10 cellular contexts compared by ENCODE assay signal in genomic region chr9:114384836-114385411, GRCh38. TPM values are rescaled to one million over a fixed set of nuclear protein-coding genes. Genes with fewer than 3 reads are reported as not detected.
DNase-seq lines count a peak whose midpoint lies in the region; TF ChIP-seq lines count a peak whose summit lies in the region.
"Had no signal": no experiment of that assay in that cellular context is flagged by ENCODE, and none has a peak within 500 bp of the region (broad histone marks: within the 10 kb centered on the region; RNA-seq: fewer than 3 reads in every experiment).

No MANE protein-coding gene starts in this region.

- TF ChIP-seq EP300 in sigmoid colon (IDR thresholded peaks at IDR 0.05), result no peak

- peaks cover 99% of the 10 kb centered on the region for H3K79me2 ChIP-seq in DOHH2 (ENCODE audit: control insufficient read depth, low read length)

- intact Hi-C loops in sigmoid colon (cut with DNase I), result no loop called here

- H3K4me2 ChIP-seq in DOHH2 (ENCODE audit: low read length), result peak overlapping the region; percentile 87

- H3K36me3 ChIP-seq in DOHH2 (ENCODE audit: control insufficient read depth, low read length) (peaks cover 97% of the 10 kb centered on the region), NT2/D1 (ENCODE audit: insufficient read depth, insufficient read length, low read length) (peaks cover 13% of the 10 kb centered on the region), sigmoid colon (peaks cover 0 to 15% (median 3%) of the 10 kb centered on the region in 4 donors)

- TF ChIP-seq CTCF in DOHH2 (IDR thresholded peaks at IDR 0.05; ENCODE audit: low read depth, low read length, poor library complexity, severe bottlenecking), result peak; percentile 18
- no peak for TF ChIP-seq CTCF in coronary artery (IDR thresholded peaks at IDR 0.05)
- TF ChIP-seq CTCF in sigmoid colon (IDR thresholded peaks at IDR 0.05), result no peak

- H3K4me3 ChIP-seq in DOHH2 (ENCODE audit: low read length) (peak overlapping the region; percentile 78), NT2/D1 (ENCODE audit: insufficient read length, low read depth) (no peak overlapping the region), coronary artery (no peak overlapping the region), sigmoid colon (no peak overlapping the region)
- H3K4me3 ChIP-seq: HAP-1 had no signal

- H3K9me3 ChIP-seq in DOHH2 (ENCODE audit: control insufficient read depth, insufficient read depth, low read length) (no peaks in the 10 kb centered on the region), NT2/D1 (ENCODE audit: insufficient read depth, low read length) (no peaks in the 10 kb centered on the region), sigmoid colon (no peaks in the 10 kb centered on the region)
- H3K9me3 ChIP-seq: HAP-1 had no signal

- H4K20me1 ChIP-seq in DOHH2 (ENCODE audit: control insufficient read depth, insufficient read depth, low read depth, low read length), result peaks cover 4% of the 10 kb centered on the region; the same call in 1 of the 2 replicates

- peaks cover 25% of the 10 kb centered on the region for H3F3A ChIP-seq in DOHH2 (ENCODE audit: control insufficient read depth, insufficient read depth)

- 61 to 83% methylated on average over 7 of the region's 7 CpGs for WGBS in sigmoid colon, 2 donors

- H3K9ac ChIP-seq in NT2/D1 (ENCODE audit: insufficient read length, low read depth), result peak overlapping the region; percentile 24

- H3K4me1 ChIP-seq in DOHH2 (ENCODE audit: control insufficient read depth, low read length), result peaks cover 79% of the 10 kb centered on the region
- peaks cover 36% of the 10 kb centered on the region for H3K4me1 ChIP-seq in NT2/D1 (ENCODE audit: insufficient read depth, insufficient read length)
- peaks cover 0 to 68% (median 49%) of the 10 kb centered on the region in 4 donors for H3K4me1 ChIP-seq in sigmoid colon
- H3K4me1 ChIP-seq: HAP-1 had no signal

- DNase-seq in NT2/D1 (ENCODE audit: low read depth, low spot score), result no peak
- no peak for DNase-seq in coronary artery (ENCODE audit: low spot score)
- no peak for DNase-seq in sigmoid colon
- no peak for DNase-seq in erythroblast (lab: John Stamatoyannopoulos, UW)
- no peak for DNase-seq in HCEC 1CT
- DNase-seq in islet precursor cell, result no peak
- DNase-seq in stimulated activated CD4-positive, alpha-beta T cell treated with anti-CD3 and anti-CD28 coated beads, Interleukin-15, amount 100 ng/mL, for 24 hours, result no peak

- TF ChIP-seq POLR2A in sigmoid colon (IDR thresholded peaks at IDR 0.05), result no peak
- TF ChIP-seq POLR2A in erythroblast (IDR thresholded peaks at IDR 0.05; ENCODE audit: low read length), result no peak

- H3K9me2 ChIP-seq in DOHH2 (replicated peaks; ENCODE audit: control insufficient read depth, low read length), result no peaks in the 10 kb centered on the region

- H3K27me3 ChIP-seq in DOHH2 (ENCODE audit: control insufficient read depth, low read length) (no peaks in the 10 kb centered on the region), NT2/D1 (ENCODE audit: insufficient read depth, insufficient read length) (no peaks in the 10 kb centered on the region), sigmoid colon (no peaks in the 10 kb centered on the region)

- H3K27ac ChIP-seq in DOHH2 (ENCODE audit: low read depth, low read length), result peak overlapping the region; percentile 95
- peak overlapping the region; percentile 87 to 94 for H3K27ac ChIP-seq in coronary artery
- H3K27ac ChIP-seq in sigmoid colon, result peak overlapping the region; percentile 84 to 91 (median 88)

RNA-seq across cellular contexts. Expression of gene AKNA, which starts 2.9 kb away (rescaled TPM):
- total RNA-seq in sigmoid colon, result 10 to 100 TPM; 13.6 to 18.6 (median 17.7) TPM
- 10 to 100 TPM in 2 of 3 donors, 1 to 10 TPM in 1; 9.9 to 81.6 (median 10.2) TPM for polyA plus RNA-seq in sigmoid colon

RNA-seq across cellular contexts. Expression of gene ORM2, which starts 55.3 kb away (rescaled TPM):
- not detected for total RNA-seq in sigmoid colon
- polyA plus RNA-seq in sigmoid colon, result under 1 TPM in 1 of 3 donors, not detected in 2; 0.38 TPM
- polyA plus RNA-seq: neural cell had no signal
